Comparison of ENCODE assay signal across 18 cellular contexts in the genomic region with DNA sequence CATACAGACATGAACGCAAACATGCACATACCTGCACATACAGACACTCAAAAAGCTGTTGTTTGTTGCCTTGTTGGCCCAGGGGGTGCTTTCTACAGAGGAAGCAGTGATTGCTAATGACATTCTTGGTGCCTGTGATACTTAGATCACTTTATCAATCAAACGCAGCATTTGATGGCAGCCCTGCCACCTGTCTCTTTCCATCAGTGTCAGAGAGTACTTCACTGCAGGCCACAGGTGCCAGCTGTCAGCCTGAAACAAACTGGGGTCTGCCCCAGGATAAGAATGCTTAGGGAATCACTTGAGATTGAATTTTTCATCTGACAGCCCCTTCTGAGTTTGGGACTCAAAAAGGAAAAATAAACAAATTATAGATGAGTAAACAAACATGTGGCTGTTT.
DNase-seq lines count a peak whose midpoint lies in the region; ATAC-seq and TF ChIP-seq lines count a peak whose summit lies in the region.
"Had no signal": no experiment of that assay in that cellular context is flagged by ENCODE, and none has a peak within 500 bp of the region (broad histone marks: within the 10 kb centered on the region; RNA-seq: fewer than 3 reads in every experiment).

No MANE protein-coding gene starts in this region.

- H3K27me3 Mint-ChIP-seq in nephron (ENCODE audit: low read depth): no peaks in the 10 kb centered on the region
- H3K27me3 Mint-ChIP-seq: CD4-positive, CD25-positive, alpha-beta regulatory T cell had no signal

- H3K27ac Mint-ChIP-seq in nephron: peak overlapping the region in 2 of 3 experiments; percentile 17 to 19
- H3K27ac Mint-ChIP-seq: CD4-positive, CD25-positive, alpha-beta regulatory T cell had no signal

- no peaks in the 10 kb centered on the region for H3K36me3 Mint-ChIP-seq in nephron (ENCODE audit: low read depth)
- H3K36me3 Mint-ChIP-seq: CD4-positive, CD25-positive, alpha-beta regulatory T cell; CD8-positive, alpha-beta memory T cell had no signal

- no peak overlapping the region for H3K4me3 Mint-ChIP-seq in nephron
- H3K4me3 Mint-ChIP-seq: CD4-positive, CD25-positive, alpha-beta regulatory T cell; CD8-positive, alpha-beta memory T cell had no signal

- no peaks in the 10 kb centered on the region for H3K9me3 Mint-ChIP-seq in nephron
- H3K9me3 Mint-ChIP-seq: CD8-positive, alpha-beta memory T cell had no signal

- ATAC-seq in HG03135 (IDR thresholded peaks at IDR 0.05; ENCODE audit: unreplicated experiment): no peak

- no peak for TF ChIP-seq CTCF in nephron (IDR thresholded peaks at IDR 0.05; ENCODE audit: unreplicated experiment in 3 of 3)

- DNase-seq in NCI-H82 (lab: John Stamatoyannopoulos, UW) (peak; percentile 67), NCI-H82 treated with DMSO at 0.1 percent for 48 hours (lab: John Stamatoyannopoulos, UW; ENCODE audit: unreplicated experiment) (no peak), NCI-H524 treated with DMSO at 0.1 percent for 48 hours (lab: John Stamatoyannopoulos, UW) (peak; percentile 50), HT-29 (ENCODE audit: low spot score) (no peak), pons (ENCODE audit: low spot score) (no peak)
- DNase-seq: ACHN; BE2C; C1 segment of cervical spinal cord; CD4-positive, CD25-positive, alpha-beta regulatory T cell; CD8-positive, alpha-beta memory T cell; COR-L47; DMS153; DMS79; GDM1; GM23248; IMR-90 had no signal

- H3K4me1 Mint-ChIP-seq in nephron: peaks cover 19% of the 10 kb centered on the region
- H3K4me1 Mint-ChIP-seq: CD4-positive, CD25-positive, alpha-beta regulatory T cell; CD8-positive, alpha-beta memory T cell had no signal

Comparison
In these comparisons a context has a peak if more than half of its experiments do, and no peak if none do; other contexts are left out.
1. DNase-seq: peak in NCI-H82 (single experiment) and NCI-H524 treated with DMSO at 0.1 percent for 48 hours (single experiment); none in NCI-H82 treated with DMSO at 0.1 percent for 48 hours (single experiment), HT-29 (single experiment) and pons (single experiment).